18 cellular contexts compared by ENCODE assay signal in the genomic region with DNA sequence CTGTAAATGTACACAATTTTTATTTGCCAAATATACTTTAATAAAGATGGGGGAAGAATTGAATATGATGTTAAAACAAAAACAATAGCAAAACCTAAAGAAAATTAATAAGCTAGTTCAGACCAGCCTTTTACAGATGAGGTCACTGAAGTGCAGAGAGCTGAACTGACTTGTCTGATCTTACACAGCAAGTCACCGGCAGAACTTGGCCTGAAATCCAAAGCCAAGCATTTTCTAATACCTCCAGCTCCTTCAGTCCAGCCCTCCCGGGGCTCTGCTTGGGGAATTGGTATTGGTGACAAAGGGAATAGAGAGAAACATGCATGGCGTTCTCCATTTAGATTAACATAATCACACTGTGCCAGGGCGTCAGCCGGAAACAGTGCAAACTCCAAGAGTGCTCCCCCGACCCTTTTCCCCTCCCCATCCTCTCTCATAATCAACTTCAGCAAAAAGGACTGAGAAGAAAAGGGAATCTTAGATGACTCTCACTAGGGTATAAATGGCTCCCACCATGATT.
"Had no signal": no experiment of that assay in that cellular context is flagged by ENCODE, and none has a peak within 500 bp of the region (broad histone marks: within the 10 kb centered on the region; RNA-seq: fewer than 3 reads in every experiment).

No MANE protein-coding gene starts in this region.

- H3K27me3 ChIP-seq: body of pancreas, esophagus squamous epithelium, gastrocnemius medialis, stomach had no signal

- H3K9me3 ChIP-seq: body of pancreas, esophagus squamous epithelium, gastrocnemius medialis, stomach had no signal

- ATAC-seq: activated T-helper 17 cell treated with anti-CD3 and anti-CD28 coated beads, Interleukin-2, amount 50 U/mL, for 72 hours; body of pancreas; effector memory CD8-positive, alpha-beta T cell; gastrocnemius medialis; T-helper 17 cell had no signal

- H3K9ac ChIP-seq: parathyroid adenoma had no signal

- FAIRE-seq: kidney, TTC549, urothelium cell line had no signal

- H3K79me2 ChIP-seq: parathyroid adenoma had no signal

- H2AFZ ChIP-seq: parathyroid adenoma had no signal

- H3K4me1 ChIP-seq: parathyroid adenoma had no signal

- H3K27ac ChIP-seq: body of pancreas, gastrocnemius medialis, parathyroid adenoma, stomach had no signal

- H3K36me3 ChIP-seq: esophagus squamous epithelium, gastrocnemius medialis, stomach had no signal

- DNase-seq: activated B cell treated with CpG ODN at 0.5 μM for 24 hours; activated CD4-positive, alpha-beta T cell treated with anti-CD3 and anti-CD28 coated beads, Interleukin-2, amount 10 ng/mL, durations not matched to agents 24 days and 14 days; activated naive CD4-positive, alpha-beta T cell treated with anti-CD3 and anti-CD28 coated beads, Interleukin-2, amount 10 ng/mL, durations not matched to agents 7 days and 5 days; activated T-cell treated with anti-CD3 and anti-CD28 coated beads for 4 hours; body of pancreas; effector memory CD8-positive, alpha-beta T cell; esophagus squamous epithelium; gastrocnemius medialis; kidney; retina; stimulated activated CD4-positive, alpha-beta T cell treated with anti-CD3 and anti-CD28 coated beads, Interleukin-4, amount 100 ng/mL, for 4 hours; stomach; T-helper 17 cell had no signal

- H3K4me3 ChIP-seq: body of pancreas, esophagus squamous epithelium, gastrocnemius medialis, skin epidermis, stomach had no signal
